Comparison of ENCODE assay signal across 9 cellular contexts in genomic region chr16:4733747-4734062, GRCh38. TPM values are rescaled to one million over a fixed set of nuclear protein-coding genes. Genes with fewer than 3 reads are reported as not detected.
A peak's percentile ranks its signal among the peaks of the same experiment; 100 is the strongest.
DNase-seq lines count a peak whose midpoint lies in the region; ATAC-seq and TF ChIP-seq lines count a peak whose summit lies in the region.
"Had no signal": no experiment of that assay in that cellular context is flagged by ENCODE, and none has a peak within 500 bp of the region (broad histone marks: within the 10 kb centered on the region; RNA-seq: fewer than 3 reads in every experiment).

No MANE protein-coding gene starts in this region.

- H4K20me1 ChIP-seq in PC-9 (ENCODE audit: insufficient read depth): no peaks in the 10 kb centered on the region

- WGBS in heart right ventricle, 2 donors: 1% methylated on average over 19 of the region's 19 CpGs
- WGBS in mesodermal cell (ENCODE audit: insufficient coverage in 2 of 2), 2 experiments: 0 to 1% methylated on average over 8 to 10 of the region's 19 CpGs
- WGBS in thymus: 0% methylated on average over 19 of the region's 19 CpGs

- no peaks in the 10 kb centered on the region for H3K27me3 ChIP-seq in heart right ventricle
- no peaks in the 10 kb centered on the region for H3K27me3 ChIP-seq in PC-9 (ENCODE audit: insufficient read depth, low read depth)
- no peaks in the 10 kb centered on the region for H3K27me3 ChIP-seq in thymus (ENCODE audit: control insufficient read depth, insufficient read depth)

- H3K36me3 ChIP-seq in heart right ventricle (peaks cover 0 to 32% (median 8%) of the 10 kb centered on the region in 9 donors), PC-9 (ENCODE audit: low read depth) (no peaks in the 10 kb centered on the region; the same call in 1 of the 2 replicates), mesodermal cell (ENCODE audit: control insufficient read depth, insufficient read depth, low read length) (peaks cover 29% of the 10 kb centered on the region), thymus (ENCODE audit: control insufficient read depth, insufficient read depth) (no peaks in the 10 kb centered on the region)

- POLR2A ChIA-PET in PC-9 (lab: Charles Lee; ENCODE audit: unreplicated experiment): interaction anchor here (0.5 to 1.1 kb wide), 7 partner anchors 22 to 365 kb away, joined by 3 to 12 read pairs (median 7); partner anchors contain the start of genes NAGPA and ROGDI

- peak overlapping the region; percentile 77 to 99 (median 93) for H3K4me3 ChIP-seq in heart right ventricle
- H3K4me3 ChIP-seq in PC-9: peak overlapping the region; percentile 83
- H3K4me3 ChIP-seq in cardiac fibroblast (replicated peaks in 1 of 2; ENCODE audit: low read depth in 2 of 2, low read length in 2 of 2): peak overlapping the region; percentile 97 to 98
- peak overlapping the region; percentile 84 for H3K4me3 ChIP-seq in mesodermal cell (ENCODE audit: extremely low read depth, insufficient read depth, low read length, poor library complexity, severe bottlenecking)
- peak overlapping the region; percentile 73 for H3K4me3 ChIP-seq in thymus (ENCODE audit: low read length)

- TF ChIP-seq CTCF in heart right ventricle (IDR thresholded peaks at IDR 0.05) (no peak), PC-9 (conservative IDR thresholded peaks at IDR 0.05) (no peak), cardiac fibroblast (IDR thresholded peaks at IDR 0.05; ENCODE audit: low read depth, low read length) (no peak)

- CTCF ChIA-PET in PC-9 (lab: Charles Lee): interaction anchor here (0.6 to 1.3 kb wide), 2 partner anchors 69 to 1816 kb away, joined by 4 to 10 read pairs; partner anchors contain the start of gene ROGDI

- no peaks in the 10 kb centered on the region for H3K9me3 ChIP-seq in heart right ventricle
- H3K9me3 ChIP-seq in PC-9 (ENCODE audit: insufficient read depth, low read depth): no peaks in the 10 kb centered on the region
- H3K9me3 ChIP-seq in mesodermal cell (ENCODE audit: control insufficient read depth, low read length): no peaks in the 10 kb centered on the region
- no peaks in the 10 kb centered on the region for H3K9me3 ChIP-seq in thymus (ENCODE audit: control insufficient read depth)

- no peak for DNase-seq in heart right ventricle
- no peak for DNase-seq in Right ventricle myocardium superior
- DNase-seq in PC-9: no peak
- no peak for DNase-seq in cardiac fibroblast (ENCODE audit: low read depth in 2 of 2)
- DNase-seq in NCI-H2081 treated with DMSO at 0.1 percent for 48 hours (lab: John Stamatoyannopoulos, UW): no peak
- DNase-seq in RPMI8226: no peak

- H2AFZ ChIP-seq in PC-9: peak overlapping the region; percentile 97

- no peaks in the 10 kb centered on the region for H3K9me2 ChIP-seq in PC-9 (ENCODE audit: insufficient read depth)

- peak overlapping the region in 9 of 10 donors; percentile 66 to 85 (median 80) for H3K27ac ChIP-seq in heart right ventricle
- H3K27ac ChIP-seq in PC-9: peak overlapping the region; percentile 52; the same call in 1 of the 2 replicates
- H3K27ac ChIP-seq in mesodermal cell (ENCODE audit: low read depth, low read length, severe bottlenecking): peak overlapping the region; percentile 98
- H3K27ac ChIP-seq in thymus (ENCODE audit: low read depth): peak overlapping the region; percentile 47

- intact Hi-C loops in heart right ventricle (cut with DNase I) (loop anchor here in 2 of 10 donors (5.0 to 10.0 kb wide), 2 partner anchors 34 to 221 kb away; partner anchors contain the start of genes SEC14L5 (in 1 of the 2) and ZNF500 (in 1 of the 2)), Right ventricle myocardium superior (cut with DNase I) (loop anchor here (10.0 kb wide), 1 partner anchor 221 kb away; the partner anchor contains the start of gene SEC14L5), PC-9 (cut with micrococcal nuclease; ENCODE audit: unreplicated experiment) (loop anchor here (1.0 to 5.0 kb wide), 3 partner anchors 35 to 224 kb away; partner anchors contain the start of genes ROGDI and SEC14L5)

- no TSS peak for BruUV-seq in PC-9 (replicated peaks; lab: Mats Ljungman, UMichigan)

- H3K79me2 ChIP-seq in PC-9 (ENCODE audit: low read depth): peaks cover 21% of the 10 kb centered on the region

- H3K4me2 ChIP-seq in PC-9: peak overlapping the region; percentile 85

- peaks cover 2 to 20% (median 15%) of the 10 kb centered on the region in 9 donors for H3K4me1 ChIP-seq in heart right ventricle
- peaks cover 12% of the 10 kb centered on the region for H3K4me1 ChIP-seq in PC-9 (replicated peaks; ENCODE audit: insufficient read depth)
- no peaks in the 10 kb centered on the region for H3K4me1 ChIP-seq in mesodermal cell (ENCODE audit: control insufficient read depth, insufficient read depth, low read length, poor library complexity, severe bottlenecking)
- peaks cover 10% of the 10 kb centered on the region for H3K4me1 ChIP-seq in thymus (ENCODE audit: control insufficient read depth, insufficient read depth, low read length)

- ATAC-seq in heart right ventricle (peak in 1 of 8 donors; percentile 1), Right ventricle myocardium superior (ENCODE audit: poor library complexity) (no peak)

- peaks cover 20% of the 10 kb centered on the region for H3F3A ChIP-seq in PC-9 (ENCODE audit: insufficient read depth, low read depth)

RNA-seq across cellular contexts. Expression of gene ANKS3, which starts 0.4 kb away (rescaled TPM):
- total RNA-seq in heart right ventricle (10 to 100 TPM in 1 of 10 donors, 1 to 10 TPM in 9; 5.1 to 11.4 (median 7.9) TPM), Right ventricle myocardium superior (9.1 TPM), PC-9 (2021) (32.8 and 35.0 TPM in 2 replicates)
- polyA plus RNA-seq in heart right ventricle (10 to 100 TPM; 12.4 to 33.7 TPM), thymus (34.0 TPM)
- 12.9 TPM for polyA plus RNA-seq in mesodermal cell (2013, experiment 1 of 2)
- polyA plus RNA-seq in mesodermal cell (2013, experiment 2 of 2): 10.1 TPM

RNA-seq across cellular contexts. Expression of gene DNAAF8, which starts 0.6 kb away (rescaled TPM):
- total RNA-seq in heart right ventricle (1 to 10 TPM in 4 of 10 donors, under 1 TPM in 4, not detected in 2; 0.32 to 1.9 (median 1.1) TPM), Right ventricle myocardium superior (1.2 TPM), PC-9 (2021) (1.8 and 2.4 TPM in 2 replicates)
- polyA plus RNA-seq in heart right ventricle (1 to 10 TPM; 1.1 to 1.3 TPM), thymus (1.1 TPM)
- polyA plus RNA-seq in mesodermal cell (2013, experiment 1 of 2): 0.26 TPM
- 0.71 TPM for polyA plus RNA-seq in mesodermal cell (2013, experiment 2 of 2)

RNA-seq across cellular contexts. Expression of gene ZNF500, which starts 33.3 kb away (rescaled TPM):
- total RNA-seq in heart right ventricle (1 to 10 TPM; 4.3 to 9.9 (median 8.1) TPM), Right ventricle myocardium superior (4.8 TPM), PC-9 (2021) (28.8 and 29.2 TPM in 2 replicates)
- polyA plus RNA-seq in heart right ventricle (10 to 100 TPM in 1 of 2 donors, 1 to 10 TPM in 1; 3.8 to 10.5 TPM), thymus (13.8 TPM)
- 7.6 TPM for polyA plus RNA-seq in mesodermal cell (2013, experiment 1 of 2)
- 7.0 TPM for polyA plus RNA-seq in mesodermal cell (2013, experiment 2 of 2)

RNA-seq across cellular contexts. Expression of gene NUDT16L1, which starts 40.3 kb away (rescaled TPM):
- total RNA-seq in heart right ventricle: 10 to 100 TPM; 34.1 to 65.7 (median 49.6) TPM
- polyA plus RNA-seq in heart right ventricle: 10 to 100 TPM; 25.4 to 48.8 TPM
- total RNA-seq in Right ventricle myocardium superior: 52.8 TPM
- total RNA-seq in PC-9 (2021): 25.7 and 37.5 TPM in 2 replicates
- 28.0 TPM for polyA plus RNA-seq in mesodermal cell (2013, experiment 1 of 2)
- polyA plus RNA-seq in mesodermal cell (2013, experiment 2 of 2): 23.2 TPM
- polyA plus RNA-seq in thymus: 37.1 TPM

RNA-seq across cellular contexts. Expression of gene SEPTIN12, which starts 54.4 kb away (rescaled TPM):
- 1 to 10 TPM in 1 of 10 donors, not detected in 9; 1.3 TPM for total RNA-seq in heart right ventricle
- not detected for polyA plus RNA-seq in heart right ventricle
- total RNA-seq in Right ventricle myocardium superior: not detected
- total RNA-seq in PC-9 (2021): not detected in 2 replicates
- polyA plus RNA-seq in mesodermal cell (2013, experiment 1 of 2): not detected
- polyA plus RNA-seq in mesodermal cell (2013, experiment 2 of 2): not detected
- polyA plus RNA-seq in thymus: 0.14 TPM
- total RNA-seq: dermis microvascular lymphatic vessel endothelial cell had no signal

Comparison
In these comparisons a context has a peak if more than half of its experiments do, and no peak if none do; other contexts are left out.
1. H3K27ac ChIP-seq: peak in every context shown above with its lines; median percentile 98 in mesodermal cell; 80 in heart right ventricle; 52 in PC-9; 47 in thymus.